Comparison of ENCODE assay signal across 1 cellular context in genomic region chr17:38853292-38854219, GRCh38.
A peak's percentile ranks its signal among the peaks of the same experiment; 100 is the strongest.
TF ChIP-seq lines count a peak whose summit lies in the region.

RPL23 (minus strand) TSS chr17:38853721; CDS start chr17:38853710, 11 bp downstream.

TF ChIP-seq in HepG2, 621 proteins besides CTCF, POLR2A, EP300 and RAD21 (continued from another document and continues in another):
- peak; percentile 98 for TF ChIP-seq ZHX2 (IDR thresholded peaks at IDR 0.05; ENCODE audit: low read depth)
- peak; percentile 94; the same call in 1 of the 2 replicates for TF ChIP-seq ZHX2 (CRISPR knock-in tag; IDR thresholded peaks at IDR 0.05; ENCODE audit: borderline replicate concordance)
- peak; percentile 96 for TF ChIP-seq SRY (CRISPR knock-in tag; IDR thresholded peaks at IDR 0.05)
- TF ChIP-seq ZGPAT (CRISPR knock-in tag; IDR thresholded peaks at IDR 0.05) = peak; percentile 98
- TF ChIP-seq KLF13 (CRISPR knock-in tag; IDR thresholded peaks at IDR 0.05) = peak; percentile 88; the same call in 1 of the 2 replicates
- TF ChIP-seq ZFX (CRISPR knock-in tag; IDR thresholded peaks at IDR 0.05; ENCODE audit: low read depth) = peak; percentile 97
- peak; percentile 81; the same call in 1 of the 2 replicates for TF ChIP-seq ZNF749 (CRISPR knock-in tag; IDR thresholded peaks at IDR 0.05; ENCODE audit: borderline replicate concordance)
- TF ChIP-seq SMYD3 (CRISPR knock-in tag; IDR thresholded peaks at IDR 0.05) = peak; percentile 96
- no peak for TF ChIP-seq ZUFSP (CRISPR knock-in tag; IDR thresholded peaks at IDR 0.05; ENCODE audit: borderline replicate concordance)
- no peak; the same call in none of the 2 replicates for TF ChIP-seq LRRFIP1 (CRISPR knock-in tag; conservative IDR thresholded peaks at IDR 0.05)
- peak; percentile 95 for TF ChIP-seq ZNF557 (CRISPR knock-in tag; IDR thresholded peaks at IDR 0.05)
- TF ChIP-seq MXD1 (CRISPR knock-in tag; IDR thresholded peaks at IDR 0.05) = peak; percentile 75
- TF ChIP-seq ETV5 (CRISPR knock-in tag; IDR thresholded peaks at IDR 0.05; ENCODE audit: borderline replicate concordance) = peak; percentile 91
- TF ChIP-seq SRF (IDR thresholded peaks at IDR 0.05; ENCODE audit: low read depth, low read length) = peak; percentile 80
- peak; percentile 91; the same call in 1 of the 2 replicates for TF ChIP-seq SNAPC5 (CRISPR knock-in tag; IDR thresholded peaks at IDR 0.05; ENCODE audit: borderline replicate concordance)
- TF ChIP-seq ZNF792 (CRISPR knock-in tag; IDR thresholded peaks at IDR 0.05) = peak; percentile 98
- peak; percentile 64 for TF ChIP-seq SOX5 (CRISPR knock-in tag; IDR thresholded peaks at IDR 0.05; ENCODE audit: borderline replicate concordance)
- no peak for TF ChIP-seq ZNF432 (CRISPR knock-in tag; IDR thresholded peaks at IDR 0.05; ENCODE audit: borderline replicate concordance)
- TF ChIP-seq PRDM10 (CRISPR knock-in tag; IDR thresholded peaks at IDR 0.05; ENCODE audit: low read depth) = peak; percentile 92
- TF ChIP-seq ZNF563 (CRISPR knock-in tag; IDR thresholded peaks at IDR 0.05) = peak; percentile 84; the same call in 1 of the 2 replicates
- TF ChIP-seq HDAC6 (IDR thresholded peaks at IDR 0.05; ENCODE audit: low read depth, low read length) = no peak
- peak; percentile 46; the same call in 1 of the 2 replicates for TF ChIP-seq ZNF550 (CRISPR knock-in tag; IDR thresholded peaks at IDR 0.05; ENCODE audit: borderline replicate concordance)
- TF ChIP-seq ZNF468 (CRISPR knock-in tag; IDR thresholded peaks at IDR 0.05) = 0 out of 2 replicates have a peak, but pooled peaks have one; percentile 40
- TF ChIP-seq IRX3 (CRISPR knock-in tag; IDR thresholded peaks at IDR 0.05; ENCODE audit: borderline replicate concordance, low read depth) = peak; percentile 95
- TF ChIP-seq UBTF (CRISPR knock-in tag; IDR thresholded peaks at IDR 0.05) = peak; percentile 89
- no peak for TF ChIP-seq PHB2 (IDR thresholded peaks at IDR 0.05; ENCODE audit: partially characterized antibody)
- peak; percentile 77 for TF ChIP-seq SP5 (CRISPR knock-in tag; IDR thresholded peaks at IDR 0.05; ENCODE audit: borderline replicate concordance, low read depth)
- peak; percentile 78 for TF ChIP-seq ATAD3A (CRISPR knock-in tag; IDR thresholded peaks at IDR 0.05)
- 0 out of 2 replicates have a peak, but pooled peaks have one; percentile 53 for TF ChIP-seq ZNF570 (CRISPR knock-in tag; IDR thresholded peaks at IDR 0.05; ENCODE audit: borderline replicate concordance)
- 0 out of 2 replicates have a peak, but pooled peaks have one; percentile 10 for TF ChIP-seq MZF1 (CRISPR knock-in tag; IDR thresholded peaks at IDR 0.05; ENCODE audit: borderline replicate concordance)
- peak; percentile 94 for TF ChIP-seq ZBTB25 (CRISPR knock-in tag; IDR thresholded peaks at IDR 0.05)
- TF ChIP-seq ZNF674 (CRISPR knock-in tag; IDR thresholded peaks at IDR 0.05; ENCODE audit: low read depth) = 0 out of 2 replicates have a peak, but pooled peaks have one; percentile 31
- peak; percentile 99 for TF ChIP-seq ZNF44 (CRISPR knock-in tag; IDR thresholded peaks at IDR 0.05)
- peak; percentile 65 for TF ChIP-seq HNRNPLL (IDR thresholded peaks at IDR 0.05; ENCODE audit: low read depth, low read length, poor library complexity, severe bottlenecking)
- peak; percentile 100 for TF ChIP-seq YEATS2 (CRISPR knock-in tag; IDR thresholded peaks at IDR 0.05; ENCODE audit: borderline replicate concordance)
- TF ChIP-seq XBP1 (CRISPR knock-in tag; IDR thresholded peaks at IDR 0.05) = peak; percentile 80; the same call in 1 of the 2 replicates
- TF ChIP-seq SYNCRIP (IDR thresholded peaks at IDR 0.05; ENCODE audit: insufficient read depth, low read depth, low read length) = no peak
- no peak for TF ChIP-seq ZNF564 (CRISPR knock-in tag; IDR thresholded peaks at IDR 0.05)
- TF ChIP-seq ZNF839 (CRISPR knock-in tag; IDR thresholded peaks at IDR 0.05; ENCODE audit: borderline replicate concordance) = peak; percentile 93
- TF ChIP-seq CCDC6 (CRISPR knock-in tag; IDR thresholded peaks at IDR 0.05) = peak; percentile 73; the same call in 1 of the 2 replicates
- TF ChIP-seq PLRG1 (conservative IDR thresholded peaks at IDR 0.05) = no peak
- peak; percentile 79; the same call in 1 of the 2 replicates for TF ChIP-seq JUNB (CRISPR knock-in tag; IDR thresholded peaks at IDR 0.05; ENCODE audit: borderline replicate concordance)
- peak; percentile 70; the same call in 1 of the 2 replicates for TF ChIP-seq ZNF224 (CRISPR knock-in tag; IDR thresholded peaks at IDR 0.05)
